ENCODE assay signal across 17 cellular contexts in the genomic region with DNA sequence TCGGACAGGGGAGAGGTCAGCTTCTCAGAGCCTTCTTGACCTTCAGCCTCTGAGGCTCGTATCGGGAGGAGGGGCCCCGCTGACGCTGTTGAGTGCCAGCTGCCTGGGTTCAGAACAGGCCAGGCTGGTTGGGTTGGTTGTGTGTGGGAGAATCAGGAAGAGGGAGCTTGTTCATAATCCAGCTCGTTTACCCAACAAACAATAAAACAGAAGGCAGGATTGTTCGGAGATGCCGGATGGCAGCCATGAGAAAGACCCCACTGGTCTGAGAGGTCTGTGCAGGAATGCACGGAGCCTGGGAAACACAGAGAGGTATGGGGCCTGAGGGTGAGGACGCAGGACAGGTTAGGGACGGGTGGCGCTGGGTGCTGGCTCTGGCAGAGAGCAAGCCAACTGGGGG. TPM values are rescaled to one million over a fixed set of nuclear protein-coding genes. Genes with fewer than 3 reads are reported as not detected.
DNase-seq lines count a peak whose midpoint lies in the region; ATAC-seq and TF ChIP-seq lines count a peak whose summit lies in the region.
"Had no signal": no experiment of that assay in that cellular context is flagged by ENCODE, and none has a peak within 500 bp of the region (broad histone marks: within the 10 kb centered on the region; RNA-seq: fewer than 3 reads in every experiment).

No MANE protein-coding gene starts in this region.

- H2BK20ac ChIP-seq in H9 (ENCODE audit: low read depth, low read length, poor library complexity, severe bottlenecking): no peak overlapping the region

- no peak overlapping the region for H2BK15ac ChIP-seq in H9 (ENCODE audit: low read depth, low read length)

- no peak overlapping the region for H3K18ac ChIP-seq in H9 (ENCODE audit: insufficient read length, low read depth, low read length)

- H3K56ac ChIP-seq in H9 (ENCODE audit: insufficient read length, low read depth, low read length): no peak overlapping the region

- H3K23me2 ChIP-seq in H9 (ENCODE audit: insufficient read length, low read depth, low read length, poor library complexity, severe bottlenecking): no peaks in the 10 kb centered on the region

- no TSS peak for BruUV-seq in PC-9 (replicated peaks; lab: Mats Ljungman, UMichigan)

- H3K4ac ChIP-seq in H9 (ENCODE audit: low read depth, low read length): no peak overlapping the region

- no CpG with 5 or more reads among the region's 12 CpGs for WGBS in H9 (ENCODE audit: extremely low coverage, insufficient read length, low lambda C conversion rate)

- H3K23ac ChIP-seq in H9 (ENCODE audit: insufficient read length, low read depth, low read length): no peak overlapping the region

- DNase-seq in H9 (peak; percentile 27), PC-9 (peak; percentile 92 to 97), left kidney (ENCODE audit: low read depth, low spot score) (peak; percentile 69), ACHN (no peak)
- no peak for DNase-seq in activated CD4-positive, alpha-beta T cell treated with anti-CD3 and anti-CD28 coated beads for 4 hours
- DNase-seq: activated CD4-positive, alpha-beta T cell treated with anti-CD3 and anti-CD28 coated beads, Interleukin-2, amount 50 U/mL, for 1 hour; GDM1; heart right ventricle; MM.1S had no signal

- H2BK12ac ChIP-seq in H9 (ENCODE audit: insufficient read length, low read depth, low read length): no peak overlapping the region

- H3K4me1 ChIP-seq in H9 (ENCODE audit: insufficient read depth, low read length) (no peaks in the 10 kb centered on the region; the same call in 1 of the 2 replicates), PC-9 (replicated peaks; ENCODE audit: insufficient read depth) (peaks cover 32% of the 10 kb centered on the region), rectal smooth muscle tissue (ENCODE audit: control insufficient read depth, insufficient read depth, low read length) (no peaks in the 10 kb centered on the region)
- H3K4me1 ChIP-seq: BLaER1 treated with 17β-estradiol and CSF1 and Interleukin-3, amounts not matched to agents 10 nM and 100 nM had no signal

- no peaks in the 10 kb centered on the region for H3K79me2 ChIP-seq in H9 (ENCODE audit: insufficient read depth, low read length)
- no peaks in the 10 kb centered on the region for H3K79me2 ChIP-seq in PC-9 (ENCODE audit: low read depth)

- H3K9me2 ChIP-seq in PC-9 (ENCODE audit: insufficient read depth): no peaks in the 10 kb centered on the region

- H3K4me1 Mint-ChIP-seq in H9: peaks cover 17 to 20% of the 10 kb centered on the region in 2 experiments
- H3K4me1 Mint-ChIP-seq: memory B cell had no signal

- H3F3A ChIP-seq in PC-9 (ENCODE audit: insufficient read depth, low read depth): peaks cover 18% of the 10 kb centered on the region

- H3K27ac ChIP-seq in H9 (ENCODE audit: insufficient read length, low read depth, low read length) (no peak overlapping the region), PC-9 (peak overlapping the region; percentile 90), rectal smooth muscle tissue (ENCODE audit: low read depth, low read length) (no peak overlapping the region)
- H3K27ac ChIP-seq: BLaER1 treated with 17β-estradiol and CSF1 and Interleukin-3, amounts not matched to agents 10 nM and 100 nM; heart right ventricle had no signal

- H3K4me3 ChIP-seq in PC-9 (peak overlapping the region; percentile 55), rectal smooth muscle tissue (ENCODE audit: low read length) (peak overlapping the region; percentile 53)
- H3K4me3 ChIP-seq: BLaER1 treated with 17β-estradiol and CSF1 and Interleukin-3, amounts not matched to agents 10 nM and 100 nM; heart right ventricle had no signal

- in situ Hi-C loops in ACHN (cut with HindIII; ENCODE audit: low pct_ligation_motif_present, low pct_unique_long_range_greater_than_20kb, low sequenced_read_pairs): no loop called here

- no peaks in the 10 kb centered on the region for H3K36me3 ChIP-seq in PC-9 (ENCODE audit: low read depth)
- no peaks in the 10 kb centered on the region for H3K36me3 ChIP-seq in rectal smooth muscle tissue (ENCODE audit: control insufficient read depth, insufficient read depth, low read length)
- H3K36me3 ChIP-seq: BLaER1 treated with 17β-estradiol and CSF1 and Interleukin-3, amounts not matched to agents 10 nM and 100 nM; heart right ventricle had no signal

- ATAC-seq in HG03045 (IDR thresholded peaks at IDR 0.05; ENCODE audit: unreplicated experiment) (no peak), GM21423 (IDR thresholded peaks at IDR 0.05; ENCODE audit: unreplicated experiment) (no peak)
- ATAC-seq: heart right ventricle had no signal

- H2BK120ac ChIP-seq in H9 (ENCODE audit: low read depth, low read length, poor library complexity, severe bottlenecking): no peak overlapping the region

- H3T11ph ChIP-seq in H9 (ENCODE audit: low read length): no peak overlapping the region

- H4K8ac ChIP-seq in H9 (replicated peaks; ENCODE audit: insufficient read length, low read depth, low read length): no peak overlapping the region

- TF ChIP-seq CTCF in H9 (conservative IDR thresholded peaks at IDR 0.05) (no peak), PC-9 (conservative IDR thresholded peaks at IDR 0.05) (no peak)

- peaks cover under 1 to 5% of the 10 kb centered on the region in 2 experiments; a peak in 3 of 5 replicates for H3K9me3 Mint-ChIP-seq in H9
- H3K9me3 Mint-ChIP-seq: activated T-helper 2 cell treated with anti-CD3 and anti-CD28 coated beads, Interferon-gamma antibody, Interleukin-2, Interleukin-4, amounts not matched to agents 10 μg/mL and 5 μg/mL and 100 μg/mL, durations not matched to agents 14 hours and 24 hours and 36 hours had no signal

- H4K5ac ChIP-seq in H9 (ENCODE audit: insufficient read length, low read depth, low read length): no peak overlapping the region

- no peak overlapping the region for H3K4me3 Mint-ChIP-seq in H9
- H3K4me3 Mint-ChIP-seq: memory B cell; T-helper 2 cell treated with Interferon-gamma antibody and Interleukin-4, amounts not matched to agents 5 μg/mL and 100 μg/mL, for 36 hours had no signal

- H2AK5ac ChIP-seq in H9 (ENCODE audit: insufficient read length, low read length): no peak overlapping the region

- H3K36me3 Mint-ChIP-seq in H9 (ENCODE audit: insufficient read depth in 1 of 3, low read depth in 3 of 3): peaks cover 0 to 2% (median 0%) of the 10 kb centered on the region in 3 experiments; a peak in 1 of 7 replicates
- H3K36me3 Mint-ChIP-seq: memory B cell had no signal

- POLR2A ChIA-PET in PC-9 (lab: Charles Lee; ENCODE audit: unreplicated experiment): interaction anchor here (0.7 to 1.1 kb wide), 3 partner anchors 13 to 32 kb away, joined by 6 to 8 read pairs (median 7); a partner anchor contains a TSS

- intact Hi-C loops in PC-9 (cut with micrococcal nuclease; ENCODE audit: unreplicated experiment): loop anchor here (1.0 to 2.0 kb wide), 2 partner anchors 15 to 31 kb away; a partner anchor contains a TSS

- H4K91ac ChIP-seq in H9 (ENCODE audit: insufficient read length, low read depth, low read length): no peak overlapping the region

- H2AFZ ChIP-seq in H9 (ENCODE audit: low read length) (no peak overlapping the region), PC-9 (peak overlapping the region; percentile 75)

- no peak overlapping the region for H2BK5ac ChIP-seq in H9 (ENCODE audit: insufficient read length, low read length)

- peaks cover 25% of the 10 kb centered on the region for H3K27me3 Mint-ChIP-seq in H9 (ENCODE audit: low read depth)

- H4K20me1 ChIP-seq in H9 (ENCODE audit: control insufficient read depth, insufficient read depth, insufficient read length) (no peaks in the 10 kb centered on the region), PC-9 (ENCODE audit: insufficient read depth) (no peaks in the 10 kb centered on the region)
- H4K20me1 ChIP-seq: BLaER1 treated with 17β-estradiol and CSF1 and Interleukin-3, amounts not matched to agents 10 nM and 100 nM had no signal

- H3K9ac ChIP-seq in H9 (ENCODE audit: extremely low read depth, insufficient read length, low read length): no peak overlapping the region
- H3K9ac ChIP-seq in rectal smooth muscle tissue (ENCODE audit: low read length): peak overlapping the region; percentile 32
- H3K9ac ChIP-seq: BLaER1 treated with 17β-estradiol and CSF1 and Interleukin-3, amounts not matched to agents 10 nM and 100 nM had no signal

- H3K4me2 ChIP-seq in H9 (ENCODE audit: insufficient read depth, insufficient read length, low read length) (no peak overlapping the region), PC-9 (peak overlapping the region; percentile 83)
- H3K4me2 ChIP-seq: BLaER1 treated with 17β-estradiol and CSF1 and Interleukin-3, amounts not matched to agents 10 nM and 100 nM had no signal

- CTCF ChIA-PET in PC-9 (lab: Charles Lee): interaction anchor here (0.7 to 1.0 kb wide), 3 partner anchors 15 to 456 kb away, joined by 3 to 5 read pairs (median 4); a partner anchor contains a TSS

- no peaks in the 10 kb centered on the region for H3K79me1 ChIP-seq in H9 (ENCODE audit: insufficient read depth, low read depth, low read length, poor library complexity, severe bottlenecking)

- H3K9me3 ChIP-seq in H9 (ENCODE audit: control insufficient read depth, low read depth, low read length) (no peaks in the 10 kb centered on the region), PC-9 (ENCODE audit: insufficient read depth, low read depth) (0 out of 2 replicates have a peak, but pooled peaks cover 6% of the 10 kb centered on the region)

- H3K14ac ChIP-seq in H9 (ENCODE audit: insufficient read depth, low read length): no peak overlapping the region

- H3K27me3 ChIP-seq in H9 (ENCODE audit: insufficient read depth, low read length) (no peaks in the 10 kb centered on the region), PC-9 (ENCODE audit: insufficient read depth, low read depth) (no peaks in the 10 kb centered on the region), rectal smooth muscle tissue (ENCODE audit: control insufficient read depth, insufficient read depth, low read length) (peaks cover 3% of the 10 kb centered on the region)
- H3K27me3 ChIP-seq: BLaER1 treated with 17β-estradiol and CSF1 and Interleukin-3, amounts not matched to agents 10 nM and 100 nM had no signal

- H3K27ac Mint-ChIP-seq in H9: no peak overlapping the region
- H3K27ac Mint-ChIP-seq: activated T-helper 2 cell treated with anti-CD3 and anti-CD28 coated beads, Interferon-gamma antibody, Interleukin-2, Interleukin-4, amounts not matched to agents 10 μg/mL and 5 μg/mL and 100 μg/mL, durations not matched to agents 14 hours and 24 hours and 36 hours; memory B cell; T-helper 2 cell treated with Interferon-gamma antibody and Interleukin-4, amounts not matched to agents 5 μg/mL and 100 μg/mL, for 36 hours had no signal

RNA-seq across cellular contexts. Expression of a gene that starts 31.6 kb away (rescaled TPM):
- 22.1 and 23.8 TPM in 2 replicates for total RNA-seq in H9 (2021)
- 49.2 and 50.5 TPM in 2 replicates for total RNA-seq in PC-9 (2021)
- total RNA-seq: activated T-helper 2 cell treated with anti-CD3 and anti-CD28 coated beads, Interferon-gamma antibody, Interleukin-2, Interleukin-4, amounts not matched to agents 10 μg/mL and 5 μg/mL and 100 μg/mL, durations not matched to agents 14 hours and 24 hours and 36 hours; H4 had no signal

Comparison
In these comparisons a context has a peak if more than half of its experiments do, and no peak if none do; other contexts are left out.
1. DNase-seq: peak in H9 (single experiment), PC-9 (2 of 2) and left kidney (single experiment); none in activated CD4-positive, alpha-beta T cell treated with anti-CD3 and anti-CD28 coated beads for 4 hours (0 of 2) and ACHN (single experiment).